16 cellular contexts compared by ENCODE assay signal in genomic region chr21:32918467-32919140, GRCh38.
DNase-seq lines count a peak whose midpoint lies in the region; ATAC-seq lines count a peak whose summit lies in the region.
"Had no signal": no experiment of that assay in that cellular context is flagged by ENCODE, and none has a peak within 500 bp of the region (broad histone marks: within the 10 kb centered on the region; RNA-seq: fewer than 3 reads in every experiment).

No MANE protein-coding gene starts in this region.

- H4K91ac ChIP-seq in mesenchymal stem cell (ENCODE audit: low read length), result no peak overlapping the region

- peaks cover 0 to 8% of the 10 kb centered on the region in 2 experiments for H3K27me3 ChIP-seq in mesenchymal stem cell (ENCODE audit: control insufficient read depth in 1 of 2, insufficient read depth in 1 of 2, low read length in 2 of 2)
- H3K27me3 ChIP-seq: Peyer's patch had no signal

- H2AK5ac ChIP-seq in mesenchymal stem cell (ENCODE audit: low read length, severe bottlenecking), result no peak overlapping the region

- H3K9me3 ChIP-seq in mesenchymal stem cell (ENCODE audit: control insufficient read depth, low read length), result peaks cover 29% of the 10 kb centered on the region
- H3K9me3 ChIP-seq: Caco-2, Peyer's patch, SK-N-SH had no signal

- no peak overlapping the region for H4K8ac ChIP-seq in mesenchymal stem cell (ENCODE audit: low read length)

- no peak overlapping the region for H3K9ac ChIP-seq in mesenchymal stem cell (ENCODE audit: low read length)
- H3K9ac ChIP-seq: SK-N-SH had no signal

- no peak overlapping the region for H2BK15ac ChIP-seq in mesenchymal stem cell (ENCODE audit: low read depth, poor library complexity, severe bottlenecking)

- H2BK12ac ChIP-seq in mesenchymal stem cell (ENCODE audit: low read length in 2 of 2), result no peak overlapping the region

- no peak overlapping the region for H3K18ac ChIP-seq in mesenchymal stem cell (ENCODE audit: low read depth in 1 of 2, low read length in 2 of 2)

- H3K27ac ChIP-seq in mesenchymal stem cell (ENCODE audit: low read length, poor library complexity, severe bottlenecking), result no peak overlapping the region
- H3K27ac ChIP-seq: Peyer's patch had no signal

- WGBS in mesenchymal stem cell, result 80% methylated on average over 12 of the region's 12 CpGs

- no peak overlapping the region for H3K14ac ChIP-seq in mesenchymal stem cell (ENCODE audit: low read length in 2 of 2)

- no peak overlapping the region for H2BK120ac ChIP-seq in mesenchymal stem cell (ENCODE audit: low read depth, low read length)

- DNase-seq in DMS 273 treated with DMSO at 0.1 percent for 48 hours (lab: John Stamatoyannopoulos, UW) (peak; percentile 2), NCI-H1694 treated with DMSO at 0.1 percent for 48 hours (lab: John Stamatoyannopoulos, UW) (peak; percentile 71), NCI-H82 treated with DMSO at 0.1 percent for 48 hours (lab: John Stamatoyannopoulos, UW; ENCODE audit: unreplicated experiment) (peak; percentile 44), left kidney (ENCODE audit: low read depth, low spot score) (peak; percentile 21), mesenchymal stem cell (no peak), GF-D8 (lab: John Stamatoyannopoulos, UW) (no peak)
- no peak for DNase-seq in stimulated activated CD4-positive, alpha-beta T cell treated with anti-CD3 and anti-CD28 coated beads, Interleukin-15, amount 100 ng/mL, for 24 hours
- DNase-seq: Caco-2, DND-41, H9, NCI-H2081 treated with DMSO at 0.1 percent for 48 hours, NCI-H226, Peyer's patch, Right ventricle myocardium superior, SK-N-SH had no signal

- no peak overlapping the region for H2AFZ ChIP-seq in mesenchymal stem cell (ENCODE audit: low read depth, low read length)

- no peaks in the 10 kb centered on the region for H3K4me1 ChIP-seq in mesenchymal stem cell (ENCODE audit: control insufficient read depth, insufficient read depth, low read depth, low read length)
- H3K4me1 ChIP-seq: Caco-2, Peyer's patch had no signal

- H3K79me1 ChIP-seq in mesenchymal stem cell (replicated peaks; ENCODE audit: low read length, poor library complexity, severe bottlenecking), result no peaks in the 10 kb centered on the region

- H3K36me3 ChIP-seq in mesenchymal stem cell (ENCODE audit: control insufficient read depth in 1 of 2, insufficient read depth in 2 of 2, low read depth in 1 of 2, low read length in 2 of 2), result no peaks in the 10 kb centered on the region
- H3K36me3 ChIP-seq: Peyer's patch had no signal

- no peak overlapping the region for H3K4me2 ChIP-seq in mesenchymal stem cell (ENCODE audit: low read length, poor library complexity, severe bottlenecking)
- H3K4me2 ChIP-seq: SK-N-SH had no signal

- ATAC-seq in GM21619 (IDR thresholded peaks at IDR 0.05; ENCODE audit: unreplicated experiment), result no peak

- H2BK5ac ChIP-seq in mesenchymal stem cell (ENCODE audit: low read depth, low read length, poor library complexity, severe bottlenecking), result no peak overlapping the region

- no peak overlapping the region for H3K4ac ChIP-seq in mesenchymal stem cell (ENCODE audit: low read depth in 1 of 2, low read length in 2 of 2)

- no peak overlapping the region for H3K4me3 ChIP-seq in mesenchymal stem cell (ENCODE audit: insufficient read depth in 1 of 2, low read depth in 1 of 2, low read length in 2 of 2)
- H3K4me3 ChIP-seq: Peyer's patch had no signal

- no peak overlapping the region for H3K23ac ChIP-seq in mesenchymal stem cell (ENCODE audit: low read length in 2 of 2)

Comparison
In these comparisons a context has a peak if more than half of its experiments do, and no peak if none do; other contexts are left out.
1. DNase-seq: peak in DMS 273 treated with DMSO at 0.1 percent for 48 hours (single experiment), NCI-H1694 treated with DMSO at 0.1 percent for 48 hours (single experiment), NCI-H82 treated with DMSO at 0.1 percent for 48 hours (single experiment) and left kidney (single experiment); none in mesenchymal stem cell (single experiment), stimulated activated CD4-positive, alpha-beta T cell treated with anti-CD3 and anti-CD28 coated beads, Interleukin-15, amount 100 ng/mL, for 24 hours (single experiment) and GF-D8 (single experiment).